28 cellular contexts compared by ENCODE assay signal in genomic region chr17:9991351-9991750, GRCh38.
"Had no signal": no experiment of that assay in that cellular context is flagged by ENCODE, and none has a peak within 500 bp of the region (broad histone marks: within the 10 kb centered on the region; RNA-seq: fewer than 3 reads in every experiment).

No MANE protein-coding gene starts in this region.

- H3K27me3 Mint-ChIP-seq: progenitor cell of endocrine pancreas; stimulated activated memory B cell treated with anti-CD40 and anti-IgM and Interleukin-4, amounts not matched to agents 10 μg/mL and 1 μg/mL and 100 μg/mL, for 72 hours had no signal

- H3K4me1 ChIP-seq: neural progenitor cell, parathyroid adenoma, right lobe of liver, tibial artery had no signal

- H3K27me3 ChIP-seq: heart right ventricle, hepatocyte, neural progenitor cell, neutrophil, right atrium auricular region, right lobe of liver, stomach, tibial artery, upper lobe of right lung had no signal

- H3K36me3 Mint-ChIP-seq: natural killer cell; neural progenitor cell; stimulated activated memory B cell treated with anti-CD40 and anti-IgM and Interleukin-4, amounts not matched to agents 10 μg/mL and 1 μg/mL and 100 μg/mL, for 72 hours had no signal

- H3K4me3 ChIP-seq: heart right ventricle, hepatocyte, lower lobe of right lung, neural progenitor cell, right atrium auricular region, right lobe of liver, smooth muscle cell, stomach, thoracic aorta, tibial artery, upper lobe of right lung had no signal

- ATAC-seq: heart right ventricle; left cardiac atrium; left lobe of liver; lower lobe of right lung; natural killer cell; right lobe of liver; stimulated activated memory B cell treated with anti-CD40 and anti-IgM and Interleukin-4, amounts not matched to agents 10 μg/mL and 1 μg/mL and 100 μg/mL, for 72 hours; stimulated activated naive CD8-positive, alpha-beta T cell treated with anti-CD3 and anti-CD28 coated beads, Interleukin-15, Interleukin-2, amounts not matched to agents 100 U/mL and 50 U/mL, for 24 hours; upper lobe of right lung had no signal

- H3K4me1 Mint-ChIP-seq: nephron progenitor cell, neural progenitor cell had no signal

- H3K36me3 ChIP-seq: heart right ventricle, lower lobe of right lung, neural progenitor cell, neutrophil, right atrium auricular region, right lobe of liver, stomach, thoracic aorta, tibial artery, upper lobe of right lung had no signal

- H3K27ac Mint-ChIP-seq: nephron progenitor cell; neural progenitor cell; progenitor cell of endocrine pancreas; stimulated activated memory B cell treated with anti-CD40 and anti-IgM and Interleukin-4, amounts not matched to agents 10 μg/mL and 1 μg/mL and 100 μg/mL, for 72 hours had no signal

- H3K27ac ChIP-seq: heart right ventricle, hepatocyte, lower lobe of right lung, neural progenitor cell, parathyroid adenoma, right atrium auricular region, right lobe of liver, stomach, thoracic aorta, tibial artery, upper lobe of right lung had no signal

- H3K4me3 Mint-ChIP-seq: natural killer cell; nephron progenitor cell; neural progenitor cell; stimulated activated memory B cell treated with anti-CD40 and anti-IgM and Interleukin-4, amounts not matched to agents 10 μg/mL and 1 μg/mL and 100 μg/mL, for 72 hours had no signal

- H3K9me3 ChIP-seq: lower lobe of right lung, neutrophil, right atrium auricular region, right lobe of liver, stomach, thoracic aorta, tibial artery, upper lobe of right lung had no signal

- DNase-seq: heart right ventricle; kidney glomerular epithelial cell; left cardiac atrium; lower lobe of right lung; mammary epithelial cell; mesenchymal stem cell; natural killer cell; nephron progenitor cell; occipital lobe; right lobe of liver; stimulated activated CD4-positive, alpha-beta T cell treated with anti-CD3 and anti-CD28 coated beads, Interleukin-1b, Interleukin-23, amount 100 ng/mL, for 48 hours; stimulated activated CD4-positive, alpha-beta T cell treated with anti-CD3 and anti-CD28 coated beads, Interleukin-2, amount 100 ng/mL, for 48 hours; stimulated activated CD4-positive, alpha-beta T cell treated with anti-CD3 and anti-CD28 coated beads, Interleukin-4, amount 100 ng/mL, for 4 hours; stimulated activated CD8-positive, alpha-beta memory T cell treated with anti-CD3 and anti-CD28 coated beads, Interleukin-4, amount 100 ng/mL, for 48 hours; stimulated activated naive CD8-positive, alpha-beta T cell treated with anti-CD3 and anti-CD28 coated beads, Interleukin-15, Interleukin-2, amounts not matched to agents 100 U/mL and 50 U/mL, for 24 hours; stomach; tibial artery; upper lobe of right lung had no signal
